21 cellular contexts compared by ENCODE assay signal in genomic region chr16:72910371-72910770, GRCh38.
A peak's percentile ranks its signal among the peaks of the same experiment; 100 is the strongest.
DNase-seq lines count a peak whose midpoint lies in the region; ATAC-seq and TF ChIP-seq lines count a peak whose summit lies in the region.
"Had no signal": no experiment of that assay in that cellular context is flagged by ENCODE, and none has a peak within 500 bp of the region (broad histone marks: within the 10 kb centered on the region; RNA-seq: fewer than 3 reads in every experiment).

No MANE protein-coding gene starts in this region.

- ATAC-seq in GM21390 (IDR thresholded peaks at IDR 0.05; ENCODE audit: unreplicated experiment), result no peak
- ATAC-seq: A549 had no signal

- intact Hi-C loops in posterior vena cava (cut with DNase I), result no loop called here

- TF ChIP-seq CTCF in RWPE1 (conservative IDR thresholded peaks at IDR 0.05; ENCODE audit: low read depth), result no peak

- POLR2A ChIA-PET in RWPE1 (lab: Yijun Ruan, JAX; ENCODE audit: low non-redundant PET), result no interaction called here

- peak; percentile 8 for DNase-seq in NCI-H82 (lab: John Stamatoyannopoulos, UW)
- DNase-seq in NCI-H82 treated with DMSO at 0.1 percent for 48 hours (lab: John Stamatoyannopoulos, UW; ENCODE audit: unreplicated experiment), result no peak
- peak; percentile 25 to 65 for DNase-seq in NCI-H524 (lab: John Stamatoyannopoulos, UW)
- DNase-seq in cerebellar cortex (ENCODE audit: low spot score), result peak; percentile 62
- peak; percentile 43 for DNase-seq in posterior vena cava (ENCODE audit: low spot score)
- DNase-seq in RWPE1 (ENCODE audit: low spot score), result no peak
- DNase-seq: 8988T; ACHN; AML-193; BE2C; CD4-positive, alpha-beta T cell; CD8-positive, alpha-beta memory T cell; DMS 273 treated with DMSO at 0.1 percent for 48 hours; DMS79; EL; GF-D8; GM23248; HCEC 1CT had no signal

- H3K27ac ChIP-seq in RWPE1, result no peak overlapping the region
- H3K27ac ChIP-seq: A549; BLaER1 treated with 17β-estradiol and CSF1 and Interleukin-3, amounts not matched to agents 10 nM and 100 nM; GM23248 had no signal

- CTCF ChIA-PET in RWPE1 (lab: Yijun Ruan, JAX), result no interaction called here

Comparison
In these comparisons a context has a peak if more than half of its experiments do, and no peak if none do; other contexts are left out.
1. DNase-seq: peak in NCI-H82 (single experiment), NCI-H524 (2 of 2), cerebellar cortex (single experiment) and posterior vena cava (single experiment); none in NCI-H82 treated with DMSO at 0.1 percent for 48 hours (single experiment) and RWPE1 (single experiment).